14 cellular contexts compared by ENCODE assay signal in genomic region chr13:74070513-74070912, GRCh38.
DNase-seq lines count a peak whose midpoint lies in the region; ATAC-seq, FAIRE-seq and TF ChIP-seq lines count a peak whose summit lies in the region.
"Had no signal": no experiment of that assay in that cellular context is flagged by ENCODE, and none has a peak within 500 bp of the region (broad histone marks: within the 10 kb centered on the region; RNA-seq: fewer than 3 reads in every experiment).

No MANE protein-coding gene starts in this region.

- peaks cover 98% of the 10 kb centered on the region for H3K4me1 ChIP-seq in DND-41 (ENCODE audit: insufficient read depth, low read length)
- peaks cover 50 to 53% of the 10 kb centered on the region in 2 donors for H3K4me1 ChIP-seq in naive thymus-derived CD4-positive, alpha-beta T cell (ENCODE audit: control insufficient read depth in 2 of 2, insufficient read depth in 2 of 2, low read length in 2 of 2)
- H3K4me1 ChIP-seq: left lung had no signal

- H3K27me3 Mint-ChIP-seq in T-helper 2 cell treated with Interferon-gamma antibody and Interleukin-4, amounts not matched to agents 5 μg/mL and 100 μg/mL, for 36 hours (ENCODE audit: low read depth), result no peaks in the 10 kb centered on the region
- H3K27me3 Mint-ChIP-seq in naive thymus-derived CD4-positive, alpha-beta T cell, result no peaks in the 10 kb centered on the region

- CTCF ChIA-PET in naive thymus-derived CD4-positive, alpha-beta T cell (lab: Charles Lee), result interaction anchor here (0.5 to 1.2 kb wide), 2 partner anchors 9 to 303 kb away, joined by 3 to 5 read pairs; no protein-coding TSS in a partner anchor

- peak overlapping the region; percentile 95 for H3K27ac ChIP-seq in DND-41 (ENCODE audit: low read length)
- H3K27ac ChIP-seq in naive thymus-derived CD4-positive, alpha-beta T cell (ENCODE audit: low read depth, low read length), result no peak overlapping the region
- H3K27ac ChIP-seq: GM23248, KMS-11, left lung, transverse colon had no signal

- POLR2A ChIA-PET in naive thymus-derived CD4-positive, alpha-beta T cell (lab: Charles Lee), result interaction anchor here (0.6 to 1.9 kb wide), 5 partner anchors 9 to 215 kb away, joined by 3 to 10 read pairs (median 3); no protein-coding TSS in a partner anchor

- no peaks in the 10 kb centered on the region for H3K9me3 ChIP-seq in DND-41 (ENCODE audit: insufficient read depth, low read length, severe bottlenecking)
- no peaks in the 10 kb centered on the region for H3K9me3 ChIP-seq in naive thymus-derived CD4-positive, alpha-beta T cell (ENCODE audit: control insufficient read depth in 2 of 3, low read length in 3 of 3)
- H3K9me3 ChIP-seq: left lung, transverse colon had no signal

- H3K27ac Mint-ChIP-seq in T-helper 2 cell treated with Interferon-gamma antibody and Interleukin-4, amounts not matched to agents 5 μg/mL and 100 μg/mL, for 36 hours, result peak overlapping the region; percentile 92
- H3K27ac Mint-ChIP-seq in naive thymus-derived CD4-positive, alpha-beta T cell, result peak overlapping the region; percentile 56 to 93 (median 83)

- no peaks in the 10 kb centered on the region for H4K20me1 ChIP-seq in DND-41 (ENCODE audit: insufficient read depth, low read length)

- ATAC-seq in DND-41 (ENCODE audit: insufficient read depth, low read depth) (peak; percentile 52), GM21717 (IDR thresholded peaks at IDR 0.05; ENCODE audit: unreplicated experiment) (no peak), HG03045 (IDR thresholded peaks at IDR 0.05; ENCODE audit: unreplicated experiment) (no peak)
- peak; percentile 42 for ATAC-seq in naive thymus-derived CD4-positive, alpha-beta T cell
- ATAC-seq: left lung had no signal

- intact Hi-C loops in naive thymus-derived CD4-positive, alpha-beta T cell (cut with micrococcal nuclease), result loop anchor here (1.0 to 10.0 kb wide), 10 partner anchors 8 to 1286 kb away; partner anchors contain the start of genes DIS3 (in 1 of the 2), KLF12 (in 1 of the 2) and PIBF1 (in 1 of the 2)

- H3K4me3 ChIP-seq in DND-41 (ENCODE audit: low read depth in 1 of 2, low read length in 2 of 2), result peak overlapping the region in 1 of 2 experiments; percentile 39; a peak in 2 of 4 replicates
- peak overlapping the region; percentile 32 for H3K4me3 ChIP-seq in naive thymus-derived CD4-positive, alpha-beta T cell (ENCODE audit: low read length)
- H3K4me3 ChIP-seq: GM23248, left lung, transverse colon had no signal

- peak overlapping the region; percentile 79 for H3K4me3 Mint-ChIP-seq in T-helper 2 cell treated with Interferon-gamma antibody and Interleukin-4, amounts not matched to agents 5 μg/mL and 100 μg/mL, for 36 hours
- peak overlapping the region; percentile 58 to 88 (median 74) for H3K4me3 Mint-ChIP-seq in naive thymus-derived CD4-positive, alpha-beta T cell
- H3K4me3 Mint-ChIP-seq: CD14-positive monocyte had no signal

- H3K4me2 ChIP-seq in DND-41 (ENCODE audit: insufficient read depth, low read length), result peak overlapping the region; percentile 55
- H3K4me2 ChIP-seq: KMS-11 had no signal

- H3K36me3 Mint-ChIP-seq in T-helper 2 cell treated with Interferon-gamma antibody and Interleukin-4, amounts not matched to agents 5 μg/mL and 100 μg/mL, for 36 hours (ENCODE audit: low read depth), result peaks cover 27% of the 10 kb centered on the region
- peaks cover 5 to 25% (median 12%) of the 10 kb centered on the region in 5 donors for H3K36me3 Mint-ChIP-seq in naive thymus-derived CD4-positive, alpha-beta T cell
- H3K36me3 Mint-ChIP-seq: CD14-positive monocyte had no signal

- no peaks in the 10 kb centered on the region for H3K9me3 Mint-ChIP-seq in T-helper 2 cell treated with Interferon-gamma antibody and Interleukin-4, amounts not matched to agents 5 μg/mL and 100 μg/mL, for 36 hours
- H3K9me3 Mint-ChIP-seq in naive thymus-derived CD4-positive, alpha-beta T cell, result peaks cover 0 to 5% (median 0%) of the 10 kb centered on the region in 11 donors

- H3K79me2 ChIP-seq in DND-41 (ENCODE audit: insufficient read depth, low read length), result peaks cover 85% of the 10 kb centered on the region

- peak overlapping the region; percentile 61 for H3K9ac ChIP-seq in DND-41 (ENCODE audit: low read depth, low read length)
- H3K9ac ChIP-seq: GM23248, KMS-11 had no signal

- no peak for TF ChIP-seq CTCF in DND-41 (IDR thresholded peaks at IDR 0.05; ENCODE audit: borderline replicate concordance, extremely low read depth, low read length, poor library complexity, severe bottlenecking)

- H3K4me1 Mint-ChIP-seq in T-helper 2 cell treated with Interferon-gamma antibody and Interleukin-4, amounts not matched to agents 5 μg/mL and 100 μg/mL, for 36 hours (ENCODE audit: low read depth), result peaks cover 48% of the 10 kb centered on the region
- peaks cover 46 to 90% (median 83%) of the 10 kb centered on the region in 7 donors for H3K4me1 Mint-ChIP-seq in naive thymus-derived CD4-positive, alpha-beta T cell

- H2AFZ ChIP-seq in DND-41 (ENCODE audit: low read depth, low read length), result no peak overlapping the region
- H2AFZ ChIP-seq: GM23248 had no signal

- FAIRE-seq in GM19239 (lab: Jason Lieb, UNC), result peak; percentile 56

- peaks cover 7% of the 10 kb centered on the region; the same call in 1 of the 2 replicates for H3K36me3 ChIP-seq in DND-41 (ENCODE audit: insufficient read depth, low read length)
- H3K36me3 ChIP-seq in naive thymus-derived CD4-positive, alpha-beta T cell (ENCODE audit: control insufficient read depth in 2 of 3, insufficient read depth in 3 of 3, low read length in 3 of 3), result no peaks in the 10 kb centered on the region
- H3K36me3 ChIP-seq: left lung, transverse colon had no signal

- peak; percentile 57 for DNase-seq in DND-41
- no peak for DNase-seq in GM19239 (ENCODE audit: insufficient read length, low spot score)
- DNase-seq in T-helper 2 cell treated with Interferon-gamma antibody and Interleukin-4, amounts not matched to agents 5 μg/mL and 100 μg/mL, for 36 hours (ENCODE audit: low spot score), result no peak
- DNase-seq in naive thymus-derived CD4-positive, alpha-beta T cell, result no peak
- DNase-seq in NCI-H748 treated with DMSO at 0.1 percent for 48 hours (lab: John Stamatoyannopoulos, UW), result no peak
- DNase-seq: GM23248, left lung, NCI-H146, NCI-H510A treated with DMSO at 0.1 percent for 48 hours, transverse colon had no signal

- H3K27me3 ChIP-seq in DND-41 (ENCODE audit: insufficient read depth, low read length, poor library complexity), result no peaks in the 10 kb centered on the region
- H3K27me3 ChIP-seq in naive thymus-derived CD4-positive, alpha-beta T cell (ENCODE audit: control insufficient read depth in 2 of 2, insufficient read depth in 2 of 2, low read length in 2 of 2), result no peaks in the 10 kb centered on the region
- H3K27me3 ChIP-seq: left lung, transverse colon had no signal

Comparison
In these comparisons a context has a peak if more than half of its experiments do, and no peak if none do; other contexts are left out.
1. ATAC-seq: peak in DND-41 (single experiment) and naive thymus-derived CD4-positive, alpha-beta T cell (single experiment); none in GM21717 (single experiment) and HG03045 (single experiment).